25 cellular contexts compared by ENCODE assay signal in the genomic region with DNA sequence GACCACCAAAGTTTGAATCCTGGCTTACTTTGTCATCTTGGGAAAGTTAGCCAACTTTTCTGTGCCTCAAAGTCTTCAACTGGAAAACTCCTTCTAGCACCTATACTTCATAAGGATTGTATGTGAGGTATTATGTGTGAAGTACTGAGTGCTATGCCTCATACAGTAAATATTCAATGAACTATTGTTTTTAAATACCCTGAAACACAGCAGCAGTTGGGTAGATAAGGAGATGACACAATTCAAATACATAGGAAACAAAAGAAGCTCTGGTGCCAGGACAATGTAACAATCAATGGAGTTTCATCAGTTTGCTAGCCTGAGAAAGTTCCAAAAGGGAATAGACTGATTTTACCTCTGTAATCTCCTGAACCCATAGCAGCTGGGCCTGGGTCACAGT.
"Had no signal": no experiment of that assay in that cellular context is flagged by ENCODE, and none has a peak within 500 bp of the region (broad histone marks: within the 10 kb centered on the region; RNA-seq: fewer than 3 reads in every experiment).

No MANE protein-coding gene starts in this region.

- H3K4me3 Mint-ChIP-seq: naive B cell; nephron; stimulated activated naive B cell treated with anti-CD40 and anti-IgM and Interleukin-4, amounts not matched to agents 10 μg/mL and 1 μg/mL and 100 μg/mL, for 72 hours; stimulated activated naive CD8-positive, alpha-beta T cell treated with anti-CD3 and anti-CD28 coated beads, Interleukin-15, amount 100 ng/mL, for 72 hours had no signal

- H3K27ac ChIP-seq: coronary artery, dorsolateral prefrontal cortex, esophagus squamous epithelium, heart left ventricle, psoas muscle, right lobe of liver, spleen, testis, tibial nerve, upper lobe of right lung, vagina had no signal

- H3K4me1 ChIP-seq: esophagus squamous epithelium, heart left ventricle, psoas muscle, right lobe of liver, spleen, testis, tibial nerve, upper lobe of right lung, vagina had no signal

- H3K27ac Mint-ChIP-seq: nephron; stimulated activated naive B cell treated with anti-CD40 and anti-IgM and Interleukin-4, amounts not matched to agents 10 μg/mL and 1 μg/mL and 100 μg/mL, for 72 hours had no signal

- H3K4me3 ChIP-seq: coronary artery, dorsolateral prefrontal cortex, esophagus squamous epithelium, heart left ventricle, lung, psoas muscle, right lobe of liver, spleen, testis, tibial nerve, upper lobe of right lung, vagina had no signal

- H3K9me3 Mint-ChIP-seq: naive B cell; nephron; stimulated activated naive B cell treated with anti-CD40 and anti-IgM and Interleukin-4, amounts not matched to agents 10 μg/mL and 1 μg/mL and 100 μg/mL, for 72 hours; stimulated activated naive CD8-positive, alpha-beta T cell treated with anti-CD3 and anti-CD28 coated beads, Interleukin-15, amount 100 ng/mL, for 72 hours had no signal

- H3K27me3 ChIP-seq: dorsolateral prefrontal cortex, esophagus squamous epithelium, heart left ventricle, right lobe of liver, spleen, testis, tibial nerve, upper lobe of right lung, vagina had no signal

- H3K4me1 Mint-ChIP-seq: nephron; stimulated activated naive CD8-positive, alpha-beta T cell treated with anti-CD3 and anti-CD28 coated beads, Interleukin-15, amount 100 ng/mL, for 72 hours had no signal

- DNase-seq: dorsolateral prefrontal cortex; effector CD8-positive, alpha-beta T cell; esophagus squamous epithelium; foreskin melanocyte; heart left ventricle; hippocampal formation; left colon; left ventricle myocardium superior; mesenchymal stem cell; naive B cell; psoas muscle; retina; right lobe of liver; spleen; stimulated activated CD4-positive, alpha-beta T cell treated with anti-CD3 and anti-CD28 coated beads, Interleukin-2, amount 100 ng/mL, for 24 hours; stimulated activated CD4-positive, alpha-beta T cell treated with anti-CD3 and anti-CD28 coated beads, Interleukin-4, amount 100 ng/mL, for 4 hours; stimulated activated naive B cell treated with anti-CD40 and anti-IgM and Interleukin-4, amounts not matched to agents 10 μg/mL and 1 μg/mL and 100 μg/mL, for 72 hours; stimulated activated naive CD8-positive, alpha-beta T cell treated with anti-CD3 and anti-CD28 coated beads, Interleukin-15, amount 100 ng/mL, for 72 hours; testis; upper lobe of right lung had no signal

- H3K27me3 Mint-ChIP-seq: naive B cell; stimulated activated naive B cell treated with anti-CD40 and anti-IgM and Interleukin-4, amounts not matched to agents 10 μg/mL and 1 μg/mL and 100 μg/mL, for 72 hours; stimulated activated naive CD8-positive, alpha-beta T cell treated with anti-CD3 and anti-CD28 coated beads, Interleukin-15, amount 100 ng/mL, for 72 hours had no signal

- ATAC-seq: heart left ventricle; left colon; left ventricle myocardium superior; psoas muscle; right lobe of liver; stimulated activated naive B cell treated with anti-CD40 and anti-IgM and Interleukin-4, amounts not matched to agents 10 μg/mL and 1 μg/mL and 100 μg/mL, for 72 hours; stimulated activated naive CD8-positive, alpha-beta T cell treated with anti-CD3 and anti-CD28 coated beads, Interleukin-15, amount 100 ng/mL, for 72 hours; upper lobe of right lung had no signal

- H3K9me3 ChIP-seq: esophagus squamous epithelium, heart left ventricle, psoas muscle, right lobe of liver, spleen, testis, tibial nerve, upper lobe of right lung, vagina had no signal
